12 cellular contexts compared by ENCODE assay signal in the genomic region with DNA sequence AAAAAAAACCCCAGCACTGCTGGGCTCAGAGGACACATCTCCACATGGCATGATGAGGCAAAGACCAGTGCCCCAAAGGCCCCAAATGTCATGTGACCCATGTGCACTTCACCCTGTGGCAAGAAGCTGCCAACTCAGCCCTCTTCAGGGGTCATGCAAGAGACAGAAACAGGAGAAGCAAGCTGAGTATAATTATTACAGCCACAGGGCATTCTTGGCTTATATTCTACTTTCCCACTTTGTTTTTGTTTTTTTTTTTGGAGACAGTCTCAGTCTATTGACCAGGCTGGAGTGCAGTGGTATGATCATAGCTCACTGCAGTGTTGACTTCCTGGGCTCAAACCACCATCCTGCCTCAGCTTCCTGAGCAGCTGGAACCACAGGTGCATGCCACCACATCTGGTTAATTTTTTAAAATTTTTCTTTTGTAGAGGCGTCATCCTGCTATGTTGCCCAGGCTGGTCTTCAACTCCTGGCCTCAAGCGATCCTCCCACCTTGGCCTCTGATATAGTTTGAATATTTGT.
DNase-seq lines count a peak whose midpoint lies in the region; ATAC-seq and TF ChIP-seq lines count a peak whose summit lies in the region.
"Had no signal": no experiment of that assay in that cellular context is flagged by ENCODE, and none has a peak within 500 bp of the region (broad histone marks: within the 10 kb centered on the region; RNA-seq: fewer than 3 reads in every experiment).

No MANE protein-coding gene starts in this region.

- TF ChIP-seq CTCF in parathyroid adenoma (IDR thresholded peaks at IDR 0.05) (no peak), coronary artery (IDR thresholded peaks at IDR 0.05) (no peak)

- ATAC-seq in HG03354 (IDR thresholded peaks at IDR 0.05; ENCODE audit: poor library complexity, severe bottlenecking, unreplicated experiment) (peak; percentile 66), HG03521 (IDR thresholded peaks at IDR 0.05; ENCODE audit: unreplicated experiment) (no peak)

- H3K4me3 ChIP-seq in parathyroid adenoma (ENCODE audit: low read depth, low read length), result no peak overlapping the region
- no peak overlapping the region for H3K4me3 ChIP-seq in coronary artery
- H3K4me3 ChIP-seq: esophagus muscularis mucosa had no signal

- no peaks in the 10 kb centered on the region for H3K36me3 ChIP-seq in parathyroid adenoma (ENCODE audit: control insufficient read depth, insufficient read depth, low read length)
- H3K36me3 ChIP-seq: esophagus muscularis mucosa had no signal

- H3K9me3 ChIP-seq in parathyroid adenoma (ENCODE audit: control insufficient read depth, low read length), result no peaks in the 10 kb centered on the region
- H3K9me3 ChIP-seq: esophagus muscularis mucosa had no signal

- H3K4me2 ChIP-seq in parathyroid adenoma (ENCODE audit: low read length), result peak overlapping the region; percentile 35

- no peak overlapping the region for H3K9ac ChIP-seq in parathyroid adenoma

- peaks cover 8% of the 10 kb centered on the region for H3K4me1 ChIP-seq in parathyroid adenoma

- H3K79me2 ChIP-seq in parathyroid adenoma, result no peaks in the 10 kb centered on the region

- peak overlapping the region; percentile 40 for H2AFZ ChIP-seq in parathyroid adenoma

- peak; percentile 36 for DNase-seq in SIG-M5 treated with dmso at 0.1 percent for 504 hours (lab: John Stamatoyannopoulos, UW; ENCODE audit: unreplicated experiment)
- DNase-seq in SIG-M5 (lab: John Stamatoyannopoulos, UW), result no peak
- DNase-seq in activated gamma-delta T cell treated with anti-CD3 and anti-CD28 coated beads, Interleukin-2, amount 50 U/mL, for 16 hours (ENCODE audit: low read depth), result peak; percentile 16
- DNase-seq in nucleus accumbens (lab: John Stamatoyannopoulos, UW), result no peak
- DNase-seq in coronary artery (ENCODE audit: low spot score), result no peak
- DNase-seq: ACHN; activated CD4-positive, CD25-positive, alpha-beta regulatory T cell treated with anti-CD3 and anti-CD28 coated beads, Interleukin-2, amount 50 U/mL, for 72 hours; NCI-H1417 treated with DMSO at 0.1 percent for 48 hours had no signal

- peak overlapping the region; percentile 51 for H3K27ac ChIP-seq in parathyroid adenoma
- no peak overlapping the region for H3K27ac ChIP-seq in coronary artery
- H3K27ac ChIP-seq: esophagus muscularis mucosa had no signal

- no peaks in the 10 kb centered on the region for H3K27me3 ChIP-seq in parathyroid adenoma (ENCODE audit: control insufficient read depth, insufficient read depth, low read length)
- H3K27me3 ChIP-seq: esophagus muscularis mucosa had no signal

Comparison
In these comparisons a context has a peak if more than half of its experiments do, and no peak if none do; other contexts are left out.
1. DNase-seq: peak in SIG-M5 treated with dmso at 0.1 percent for 504 hours (single experiment) and activated gamma-delta T cell treated with anti-CD3 and anti-CD28 coated beads, Interleukin-2, amount 50 U/mL, for 16 hours (single experiment); none in SIG-M5 (single experiment), nucleus accumbens (0 of 56) and coronary artery (single experiment).